ENCODE assay signal across 8 cellular contexts in the genomic region with DNA sequence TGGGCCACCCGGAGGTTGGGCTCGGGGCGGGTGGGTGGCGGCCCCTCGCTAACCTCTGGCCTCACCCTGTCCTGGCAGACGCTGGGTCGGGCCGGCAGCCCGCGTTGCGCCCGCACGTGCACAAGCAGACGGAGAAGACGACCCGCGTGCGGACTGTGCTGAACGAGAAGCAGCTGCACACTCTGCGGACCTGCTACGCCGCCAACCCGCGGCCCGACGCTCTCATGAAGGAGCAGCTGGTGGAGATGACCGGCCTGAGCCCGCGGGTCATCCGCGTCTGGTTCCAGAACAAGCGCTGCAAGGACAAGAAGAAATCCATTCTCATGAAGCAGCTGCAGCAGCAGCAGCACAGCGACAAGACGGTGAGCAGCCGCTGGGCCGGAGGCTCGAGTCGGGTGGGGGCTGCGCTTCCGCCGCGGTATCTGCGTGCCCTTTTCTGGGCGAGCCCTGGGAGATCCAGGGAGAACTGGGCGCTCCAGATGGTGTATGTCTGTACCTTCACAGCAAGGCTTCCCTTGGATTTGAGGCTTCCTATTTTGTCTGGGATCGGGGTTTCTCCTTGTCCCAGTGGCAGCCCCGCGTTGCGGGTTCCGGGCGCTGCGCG. TPM values are rescaled to one million over a fixed set of nuclear protein-coding genes. Genes with fewer than 3 reads are reported as not detected.
DNase-seq lines count a peak whose midpoint lies in the region; ATAC-seq and TF ChIP-seq lines count a peak whose summit lies in the region.

No MANE protein-coding gene starts in this region.

- ATAC-seq in memory B cell (ENCODE audit: low read depth) = peak; percentile 22
- no peak for ATAC-seq in GM19452 (IDR thresholded peaks at IDR 0.05; ENCODE audit: unreplicated experiment)
- no peak for ATAC-seq in GM19324 (IDR thresholded peaks at IDR 0.05; ENCODE audit: low FRiP score, unreplicated experiment)

- peak overlapping the region; percentile 80 to 91 (median 90) for H3K4me3 Mint-ChIP-seq in CD8-positive, alpha-beta memory T cell
- peak overlapping the region; percentile 85 for H3K4me3 Mint-ChIP-seq in memory B cell

- peak in 1 of 5 donors; percentile 25 for DNase-seq in CD8-positive, alpha-beta memory T cell
- peak; percentile 23 for DNase-seq in MM.1S
- peak; percentile 42 to 78 for DNase-seq in T47D (ENCODE audit: low read depth in 1 of 2, low spot score in 1 of 2)
- DNase-seq in memory B cell (ENCODE audit: low spot score in 2 of 2) = no peak
- DNase-seq in DMS 273 (lab: John Stamatoyannopoulos, UW; ENCODE audit: unreplicated experiment) = no peak
- DNase-seq in activated gamma-delta T cell (lab: John Stamatoyannopoulos, UW) = no peak

- CTCF ChIA-PET in CD8-positive, alpha-beta memory T cell (lab: Charles Lee) = no interaction called here

- in situ Hi-C loops in T47D (cut with HindIII; ENCODE audit: low pct_unique_long_range_greater_than_20kb, low sequenced_read_pairs) = no loop called here

- H4K20me1 ChIP-seq in MM.1S (ENCODE audit: insufficient read depth, low read length) = no peaks in the 10 kb centered on the region

- H3K27ac ChIP-seq in CD8-positive, alpha-beta memory T cell (ENCODE audit: low read depth, low read length) = no peak overlapping the region
- no peak overlapping the region for H3K27ac ChIP-seq in MM.1S (ENCODE audit: low read length)

- peak overlapping the region; percentile 48; the same call in 1 of the 2 replicates for H3K9ac ChIP-seq in MM.1S (ENCODE audit: low read length)

- H3K27ac Mint-ChIP-seq in CD8-positive, alpha-beta memory T cell = peak overlapping the region in 2 of 8 donors; percentile 8 to 74
- H3K27ac Mint-ChIP-seq in memory B cell = peak overlapping the region; percentile 74

- no peaks in the 10 kb centered on the region for H3K9me3 ChIP-seq in CD8-positive, alpha-beta memory T cell (ENCODE audit: low read length)
- H3K9me3 ChIP-seq in MM.1S (replicated peaks; ENCODE audit: insufficient read depth, low read length) = no peaks in the 10 kb centered on the region

- no peaks in the 10 kb centered on the region for H3F3A ChIP-seq in MM.1S (ENCODE audit: insufficient read depth, low read length)

- H2AFZ ChIP-seq in MM.1S (ENCODE audit: low read length) = peak overlapping the region; percentile 80

- H3K36me3 Mint-ChIP-seq in CD8-positive, alpha-beta memory T cell = no peaks in the 10 kb centered on the region
- peaks cover 4% of the 10 kb centered on the region for H3K36me3 Mint-ChIP-seq in memory B cell

- POLR2A ChIA-PET in CD8-positive, alpha-beta memory T cell (lab: Charles Lee) = interaction anchor here (0.7 kb wide), 1 partner anchor 42 kb away, joined by 5 read pairs; no protein-coding TSS in a partner anchor

- H3K27me3 Mint-ChIP-seq in CD8-positive, alpha-beta memory T cell = peaks cover 83 to 84% of the 10 kb centered on the region in 2 donors
- H3K27me3 Mint-ChIP-seq in memory B cell = peaks cover 38% of the 10 kb centered on the region

- peaks cover 0 to 6% (median under 1%) of the 10 kb centered on the region in 5 donors for H3K9me3 Mint-ChIP-seq in CD8-positive, alpha-beta memory T cell
- peaks cover 3% of the 10 kb centered on the region for H3K9me3 Mint-ChIP-seq in memory B cell

- H3K4me2 ChIP-seq in MM.1S (ENCODE audit: low read depth, low read length) = peak overlapping the region; percentile 94

- H3K27me3 ChIP-seq in CD8-positive, alpha-beta memory T cell (ENCODE audit: insufficient read depth, low read length, poor library complexity, severe bottlenecking) = peaks cover 85% of the 10 kb centered on the region
- 0 out of 2 replicates have a peak, but pooled peaks cover 6% of the 10 kb centered on the region for H3K27me3 ChIP-seq in MM.1S (replicated peaks; ENCODE audit: insufficient read depth, low read length)

- peaks cover 54 to 70% (median 70%) of the 10 kb centered on the region in 3 donors for H3K4me1 Mint-ChIP-seq in CD8-positive, alpha-beta memory T cell
- H3K4me1 Mint-ChIP-seq in memory B cell = peaks cover 46% of the 10 kb centered on the region

- H3K4me3 ChIP-seq in CD8-positive, alpha-beta memory T cell (ENCODE audit: low read length) = peak overlapping the region; percentile 56
- H3K4me3 ChIP-seq in MM.1S (ENCODE audit: low read length) = peak overlapping the region; percentile 68

- no peaks in the 10 kb centered on the region for H3K36me3 ChIP-seq in CD8-positive, alpha-beta memory T cell (ENCODE audit: insufficient read depth, low read length)
- no peaks in the 10 kb centered on the region for H3K36me3 ChIP-seq in MM.1S (replicated peaks; ENCODE audit: insufficient read depth, low read length)

- H3K4me1 ChIP-seq in CD8-positive, alpha-beta memory T cell (ENCODE audit: insufficient read depth, low read length) = peaks cover 56% of the 10 kb centered on the region
- H3K4me1 ChIP-seq in MM.1S (ENCODE audit: low read length) = no peaks in the 10 kb centered on the region; the same call in 1 of the 2 replicates

- no peaks in the 10 kb centered on the region for H3K79me2 ChIP-seq in MM.1S (ENCODE audit: low read length)

- H3K9me2 ChIP-seq in MM.1S (replicated peaks; ENCODE audit: insufficient read depth, low read length) = no peaks in the 10 kb centered on the region

- no peak for TF ChIP-seq CTCF in MM.1S (IDR thresholded peaks at IDR 0.05; ENCODE audit: low read length)

RNA-seq across cellular contexts. Expression of a gene that starts 3.7 kb away (rescaled TPM):
- under 1 TPM; 0.15 to 0.22 TPM for total RNA-seq in CD8-positive, alpha-beta memory T cell
- not detected for polyA plus RNA-seq in CD8-positive, alpha-beta memory T cell

RNA-seq across cellular contexts. Expression of a gene that starts 29.0 kb away (rescaled TPM):
- total RNA-seq in CD8-positive, alpha-beta memory T cell = 100 to 1,000 TPM; 176 to 178 TPM
- polyA plus RNA-seq in CD8-positive, alpha-beta memory T cell = 122 TPM

Comparison
In these comparisons a context has a peak if more than half of its experiments do, and no peak if none do; other contexts are left out.
1. DNase-seq: peak in MM.1S (single experiment) and T47D (2 of 2); none in memory B cell (0 of 2), DMS 273 (single experiment) and activated gamma-delta T cell (single experiment).